In genomic region chr3:170697131-170697530, GRCh38 we compare ENCODE assay signal across 24 cellular contexts.
"Had no signal": no experiment of that assay in that cellular context is flagged by ENCODE, and none has a peak within 500 bp of the region (broad histone marks: within the 10 kb centered on the region; RNA-seq: fewer than 3 reads in every experiment).

No MANE protein-coding gene starts in this region.

- DNase-seq: activated B cell treated with CpG ODN at 0.5 μM for 24 hours; activated CD4-positive, alpha-beta T cell treated with anti-CD3 and anti-CD28 coated beads, Interleukin-2, amount 10 ng/mL, durations not matched to agents 7 days and 5 days; activated effector memory CD4-positive, alpha-beta T cell treated with anti-CD3 and anti-CD28 coated beads, Interleukin-2, amount 50 U/mL, for 16 hours; activated naive CD4-positive, alpha-beta T cell treated with anti-CD3 and anti-CD28 coated beads, Interleukin-2, amount 50 U/mL, for 16 hours; activated T-cell treated with anti-CD3 and anti-CD28 coated beads, Interleukin-2, amount 50 U/mL, for 72 hours; adrenal gland; dorsolateral prefrontal cortex; esophagus squamous epithelium; head of caudate nucleus; hypothalamus; left ventricle myocardium inferior; midbrain; natural killer cell; small intestine; stimulated activated CD4-positive, alpha-beta T cell treated with anti-CD3 and anti-CD28 coated beads, Interleukin-4, amount 100 ng/mL, for 1 hour; T-helper 1 cell; T1000; testis had no signal

- H3K27me3 Mint-ChIP-seq: central memory CD8-positive, alpha-beta T cell; type B pancreatic cell had no signal

- H3K36me3 ChIP-seq: adrenal gland, ascending aorta, esophagus squamous epithelium, gastroesophageal sphincter, left ventricle myocardium inferior, vagina had no signal

- H3K4me3 Mint-ChIP-seq: activated B cell treated with CpG ODN at 0.5 μM for 24 hours; activated CD4-positive, alpha-beta T cell treated with anti-CD3 and anti-CD28 coated beads, Interleukin-2, amount 10 ng/mL, durations not matched to agents 7 days and 5 days; activated T-cell treated with anti-CD3 and anti-CD28 coated beads, Interleukin-2, amount 50 U/mL, for 72 hours; central memory CD8-positive, alpha-beta T cell; natural killer cell; type B pancreatic cell had no signal

- H3K9me3 Mint-ChIP-seq: activated B cell treated with CpG ODN at 0.5 μM for 24 hours; activated CD4-positive, alpha-beta T cell treated with anti-CD3 and anti-CD28 coated beads, Interleukin-2, amount 10 ng/mL, durations not matched to agents 7 days and 5 days; activated T-cell treated with anti-CD3 and anti-CD28 coated beads, Interleukin-2, amount 50 U/mL, for 72 hours; central memory CD8-positive, alpha-beta T cell; natural killer cell; type B pancreatic cell had no signal

- H3K4me1 ChIP-seq: adrenal gland, esophagus squamous epithelium, gastroesophageal sphincter, testis, vagina had no signal

- H3K4me1 Mint-ChIP-seq: activated B cell treated with CpG ODN at 0.5 μM for 24 hours; activated CD4-positive, alpha-beta T cell treated with anti-CD3 and anti-CD28 coated beads, Interleukin-2, amount 10 ng/mL, durations not matched to agents 7 days and 5 days; central memory CD8-positive, alpha-beta T cell; natural killer cell had no signal

- H3K4me3 ChIP-seq: adrenal gland, ascending aorta, dorsolateral prefrontal cortex, esophagus squamous epithelium, gastroesophageal sphincter, left ventricle myocardium inferior, testis, vagina had no signal

- ATAC-seq: activated T-cell treated with anti-CD3 and anti-CD28 coated beads, Interleukin-2, amount 50 U/mL, for 72 hours; gastroesophageal sphincter; natural killer cell; sciatic nerve had no signal

- H3K9me3 ChIP-seq: adrenal gland, ascending aorta, esophagus squamous epithelium, gastroesophageal sphincter, left ventricle myocardium inferior, testis, vagina had no signal

- H3K27ac Mint-ChIP-seq: activated B cell treated with CpG ODN at 0.5 μM for 24 hours; activated CD4-positive, alpha-beta T cell treated with anti-CD3 and anti-CD28 coated beads, Interleukin-2, amount 10 ng/mL, durations not matched to agents 7 days and 5 days; activated T-cell treated with anti-CD3 and anti-CD28 coated beads, Interleukin-2, amount 50 U/mL, for 72 hours; natural killer cell; type B pancreatic cell had no signal

- H3K36me3 Mint-ChIP-seq: natural killer cell, type B pancreatic cell had no signal

- H3K27me3 ChIP-seq: adrenal gland, ascending aorta, dorsolateral prefrontal cortex, esophagus squamous epithelium, gastroesophageal sphincter, testis, vagina had no signal

- H3K27ac ChIP-seq: adrenal gland, ascending aorta, esophagus squamous epithelium, gastroesophageal sphincter, left ventricle myocardium inferior, testis, vagina had no signal
